Comparison of ENCODE assay signal across 14 cellular contexts in genomic region chr4:40202474-40202873, GRCh38. TPM values are rescaled to one million over a fixed set of nuclear protein-coding genes. Genes with fewer than 3 reads are reported as not detected.
DNase-seq lines count a peak whose midpoint lies in the region; ATAC-seq and TF ChIP-seq lines count a peak whose summit lies in the region.
"Had no signal": no experiment of that assay in that cellular context is flagged by ENCODE, and none has a peak within 500 bp of the region (broad histone marks: within the 10 kb centered on the region; RNA-seq: fewer than 3 reads in every experiment).

No MANE protein-coding gene starts in this region.

- peak overlapping the region; percentile 97 for H3K27ac Mint-ChIP-seq in activated T-cell treated with anti-CD3 and anti-CD28 coated beads, Interleukin-2, amount 50 U/mL, for 72 hours
- peak overlapping the region; percentile 97 for H3K27ac Mint-ChIP-seq in activated naive CD8-positive, alpha-beta T cell treated with anti-CD3 and anti-CD28 coated beads, Interleukin-2, amount 50 U/mL, for 24 hours
- H3K27ac Mint-ChIP-seq in stimulated activated naive CD8-positive, alpha-beta T cell treated with anti-CD3 and anti-CD28 coated beads, Interleukin-15, amount 100 ng/mL, for 72 hours, result peak overlapping the region; percentile 94 to 98

- H3K9ac ChIP-seq in OCI-LY3 (ENCODE audit: low read length), result peak overlapping the region; percentile 51

- H3K4me1 ChIP-seq in OCI-LY3 (ENCODE audit: low read length), result peaks cover 61% of the 10 kb centered on the region

- DNase-seq in activated T-cell treated with anti-CD3 and anti-CD28 coated beads, Interleukin-2, amount 50 U/mL, for 72 hours, result no peak
- DNase-seq in activated T-cell treated with anti-CD3 and anti-CD28 coated beads, Interleukin-2, amount 50 U/mL, for 48 hours, result no peak
- no peak for DNase-seq in activated naive CD8-positive, alpha-beta T cell treated with anti-CD3 and anti-CD28 coated beads, Interleukin-2, amount 50 U/mL, for 24 hours
- no peak for DNase-seq in stimulated activated naive CD8-positive, alpha-beta T cell treated with anti-CD3 and anti-CD28 coated beads, Interleukin-15, amount 100 ng/mL, for 72 hours
- no peak for DNase-seq in omental fat pad (ENCODE audit: low spot score)
- no peak for DNase-seq in AG20443 (ENCODE audit: low spot score)
- no peak for DNase-seq in T1000 (lab: John Stamatoyannopoulos, UW)
- DNase-seq: NCI-H69, upper lobe of left lung had no signal

- peaks cover 66% of the 10 kb centered on the region for H3K4me1 Mint-ChIP-seq in activated T-cell treated with anti-CD3 and anti-CD28 coated beads, Interleukin-2, amount 50 U/mL, for 72 hours (ENCODE audit: low read depth)
- H3K4me1 Mint-ChIP-seq in activated naive CD8-positive, alpha-beta T cell treated with anti-CD3 and anti-CD28 coated beads, Interleukin-2, amount 50 U/mL, for 24 hours, result peaks cover 63% of the 10 kb centered on the region
- peaks cover 26% of the 10 kb centered on the region for H3K4me1 Mint-ChIP-seq in stimulated activated naive CD8-positive, alpha-beta T cell treated with anti-CD3 and anti-CD28 coated beads, Interleukin-15, amount 100 ng/mL, for 72 hours

- peaks cover 50 to 54% of the 10 kb centered on the region in 2 donors for H3K36me3 Mint-ChIP-seq in activated T-cell treated with anti-CD3 and anti-CD28 coated beads, Interleukin-2, amount 50 U/mL, for 72 hours (ENCODE audit: insufficient read depth in 2 of 2)
- H3K36me3 Mint-ChIP-seq in activated naive CD8-positive, alpha-beta T cell treated with anti-CD3 and anti-CD28 coated beads, Interleukin-2, amount 50 U/mL, for 24 hours (ENCODE audit: low read depth), result peaks cover 80% of the 10 kb centered on the region

- H3K27ac ChIP-seq in OCI-LY3 (ENCODE audit: low read length), result peak overlapping the region; percentile 96
- H3K27ac ChIP-seq: RWPE1 had no signal

- peak overlapping the region; percentile 90 to 96 for H3K4me3 Mint-ChIP-seq in activated T-cell treated with anti-CD3 and anti-CD28 coated beads, Interleukin-2, amount 50 U/mL, for 72 hours
- H3K4me3 Mint-ChIP-seq in activated naive CD8-positive, alpha-beta T cell treated with anti-CD3 and anti-CD28 coated beads, Interleukin-2, amount 50 U/mL, for 24 hours, result peak overlapping the region; percentile 98
- H3K4me3 Mint-ChIP-seq in stimulated activated naive CD8-positive, alpha-beta T cell treated with anti-CD3 and anti-CD28 coated beads, Interleukin-15, amount 100 ng/mL, for 72 hours, result peak overlapping the region; percentile 91 to 97
- H3K4me3 Mint-ChIP-seq: dendritic cell treated with granulocyte-macrophage colony-stimulating factor and Interleukin-4, amounts not matched to agents 40 ng/mL and 50 ng/mL, for 4 days had no signal

- peaks cover 100% of the 10 kb centered on the region for H3K79me2 ChIP-seq in OCI-LY3 (ENCODE audit: low read length)

- H3K27me3 Mint-ChIP-seq in activated T-cell treated with anti-CD3 and anti-CD28 coated beads, Interleukin-2, amount 50 U/mL, for 72 hours (ENCODE audit: low read depth), result no peaks in the 10 kb centered on the region
- no peaks in the 10 kb centered on the region for H3K27me3 Mint-ChIP-seq in activated naive CD8-positive, alpha-beta T cell treated with anti-CD3 and anti-CD28 coated beads, Interleukin-2, amount 50 U/mL, for 24 hours
- no peaks in the 10 kb centered on the region for H3K27me3 Mint-ChIP-seq in stimulated activated naive CD8-positive, alpha-beta T cell treated with anti-CD3 and anti-CD28 coated beads, Interleukin-15, amount 100 ng/mL, for 72 hours

- H3K4me3 ChIP-seq in OCI-LY3 (ENCODE audit: low read length), result peak overlapping the region; percentile 97
- H3K4me3 ChIP-seq: lung, upper lobe of left lung had no signal

- no peaks in the 10 kb centered on the region for H3K9me3 Mint-ChIP-seq in activated T-cell treated with anti-CD3 and anti-CD28 coated beads, Interleukin-2, amount 50 U/mL, for 72 hours
- H3K9me3 Mint-ChIP-seq in activated naive CD8-positive, alpha-beta T cell treated with anti-CD3 and anti-CD28 coated beads, Interleukin-2, amount 50 U/mL, for 24 hours, result no peaks in the 10 kb centered on the region
- no peaks in the 10 kb centered on the region for H3K9me3 Mint-ChIP-seq in stimulated activated naive CD8-positive, alpha-beta T cell treated with anti-CD3 and anti-CD28 coated beads, Interleukin-15, amount 100 ng/mL, for 72 hours
- H3K9me3 Mint-ChIP-seq: dendritic cell treated with granulocyte-macrophage colony-stimulating factor and Interleukin-4, amounts not matched to agents 40 ng/mL and 50 ng/mL, for 4 days had no signal

- ATAC-seq in activated T-cell treated with anti-CD3 and anti-CD28 coated beads, Interleukin-2, amount 50 U/mL, for 72 hours (replicated peaks in 1 of 2), result no peak
- ATAC-seq in activated naive CD8-positive, alpha-beta T cell treated with anti-CD3 and anti-CD28 coated beads, Interleukin-2, amount 50 U/mL, for 24 hours, result no peak
- ATAC-seq in stimulated activated naive CD8-positive, alpha-beta T cell treated with anti-CD3 and anti-CD28 coated beads, Interleukin-15, amount 100 ng/mL, for 72 hours, result no peak
- ATAC-seq in omental fat pad (ENCODE audit: low FRiP score), result no peak

- no peak for TF ChIP-seq CTCF in OCI-LY3 (IDR thresholded peaks at IDR 0.05; ENCODE audit: low read depth, low read length)
- TF ChIP-seq CTCF in omental fat pad (IDR thresholded peaks at IDR 0.05), result no peak

- H3K4me2 ChIP-seq in OCI-LY3 (ENCODE audit: low read length), result peak overlapping the region; percentile 95

- H4K20me1 ChIP-seq in OCI-LY3 (ENCODE audit: insufficient read depth, low read length), result peaks cover 79% of the 10 kb centered on the region

- no peaks in the 10 kb centered on the region for H3K9me3 ChIP-seq in OCI-LY3 (ENCODE audit: insufficient read depth, low read length)
- H3K9me3 ChIP-seq: upper lobe of left lung had no signal

- peaks cover 54% of the 10 kb centered on the region for H3K36me3 ChIP-seq in OCI-LY3 (replicated peaks; ENCODE audit: low read depth, low read length)
- H3K36me3 ChIP-seq: upper lobe of left lung had no signal

- no peaks in the 10 kb centered on the region for H3K27me3 ChIP-seq in OCI-LY3 (ENCODE audit: low read depth, low read length)
- H3K27me3 ChIP-seq: upper lobe of left lung had no signal

- H2AFZ ChIP-seq in OCI-LY3 (ENCODE audit: low read depth, low read length), result no peak overlapping the region

RNA-seq across cellular contexts. Expression of gene RHOH, which starts 5.6 kb away (rescaled TPM):
- 100 to 1,000 TPM; 150 to 182 TPM for total RNA-seq in activated T-cell treated with anti-CD3 and anti-CD28 coated beads, Interleukin-2, amount 50 U/mL, for 72 hours
- 1 to 10 TPM; 1.8 to 5.8 (median 4.6) TPM for total RNA-seq in omental fat pad
- total RNA-seq: osteocyte had no signal

Comparison
In these comparisons a context has a peak if more than half of its experiments do, and no peak if none do; other contexts are left out.
1. RNA of gene RHOH, which starts 5.6 kb away (total RNA-seq): 150 to 182 TPM in activated T-cell treated with anti-CD3 and anti-CD28 coated beads, Interleukin-2, amount 50 U/mL, for 72 hours; 1.8 to 5.8 TPM in omental fat pad; every median in the first group is over 10 times any median in the second.
2. Peak in every context shown above with its lines, with median percentiles within 50 percentile points of each other: H3K27ac Mint-ChIP-seq and H3K4me3 Mint-ChIP-seq.